Comparison of ENCODE assay signal across 8 cellular contexts in the genomic region with DNA sequence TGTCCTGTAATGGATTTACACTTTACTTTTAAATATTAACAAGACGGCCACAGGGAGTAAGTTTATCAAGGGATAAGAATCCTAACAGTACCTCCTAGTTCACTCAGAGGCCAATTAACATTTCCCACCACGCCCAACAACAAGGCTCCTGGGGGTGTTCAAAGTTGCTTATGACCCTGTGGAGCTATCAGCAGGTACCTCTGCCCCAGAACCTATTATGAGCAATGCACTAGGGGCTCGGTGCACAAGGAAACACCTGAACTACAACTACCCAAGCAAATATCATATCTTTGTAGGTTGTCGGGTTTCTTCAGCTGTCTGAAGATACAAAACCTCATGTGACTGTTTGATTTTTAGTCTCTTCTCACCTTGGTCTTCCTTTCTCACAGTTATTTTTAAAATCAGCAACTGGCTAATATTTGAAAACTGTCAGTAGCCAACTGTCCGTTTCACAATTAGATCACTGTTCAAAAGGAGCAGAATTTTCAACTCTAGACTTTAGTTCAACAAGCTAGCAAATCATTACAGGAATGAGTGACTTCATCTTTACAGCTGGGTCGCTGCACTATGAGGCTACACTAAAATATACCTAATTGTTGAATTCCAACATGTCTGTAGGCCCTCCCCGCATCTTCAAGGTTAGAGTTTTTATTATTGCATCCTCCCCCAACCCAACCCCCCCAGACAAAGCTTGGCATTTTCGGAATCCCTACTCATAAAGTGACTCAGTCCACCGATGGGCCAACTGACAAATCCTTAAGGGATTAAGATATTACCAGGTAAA. TPM values are rescaled to one million over a fixed set of nuclear protein-coding genes. Genes with fewer than 3 reads are reported as not detected.
DNase-seq lines count a peak whose midpoint lies in the region; ATAC-seq and TF ChIP-seq lines count a peak whose summit lies in the region.

No MANE protein-coding gene starts in this region.

- H3K79me2 ChIP-seq in OCI-LY7 (ENCODE audit: insufficient read depth, low read depth, low read length) = peaks cover 80% of the 10 kb centered on the region

- H2AFZ ChIP-seq in OCI-LY7 (ENCODE audit: low read length) = no peak overlapping the region

- CTCF ChIA-PET in OCI-LY7 (lab: Charles Lee; ENCODE audit: unreplicated experiment) = interaction anchor here (0.5 to 1.5 kb wide), 3 partner anchors 18 to 68 kb away, joined by 3 to 5 read pairs (median 4); no protein-coding TSS in a partner anchor

- peak overlapping the region; percentile 47 for H3K4me2 ChIP-seq in OCI-LY7 (ENCODE audit: low read length)

- no peaks in the 10 kb centered on the region; the same call in 1 of the 2 replicates for H3K36me3 ChIP-seq in OCI-LY7 (ENCODE audit: insufficient read depth, low read length)
- H3K36me3 ChIP-seq in mesodermal cell (ENCODE audit: control insufficient read depth, insufficient read depth, low read length) = no peaks in the 10 kb centered on the region

- BruUV-seq in OCI-LY7 (replicated peaks; lab: Mats Ljungman, UMichigan) = TSS peak; percentile 19

- ATAC-seq in HG02884 (IDR thresholded peaks at IDR 0.05; ENCODE audit: unreplicated experiment) = no peak
- ATAC-seq in HG03521 (IDR thresholded peaks at IDR 0.05; ENCODE audit: unreplicated experiment) = no peak
- no peak for ATAC-seq in Right ventricle myocardium inferior

- POLR2A ChIA-PET in OCI-LY7 (lab: Charles Lee) = interaction anchor here (0.5 to 2.0 kb wide), 10 partner anchors 10 to 591 kb away, joined by 3 to 12 read pairs (median 4); no protein-coding TSS in a partner anchor

- H3K4me3 ChIP-seq in GM08714 (ENCODE audit: low read length) (peak overlapping the region; percentile 35; the same call in 1 of the 2 replicates), OCI-LY7 (ENCODE audit: low read depth, low read length, poor library complexity, severe bottlenecking) (no peak overlapping the region), mesodermal cell (ENCODE audit: extremely low read depth, insufficient read depth, low read length, poor library complexity, severe bottlenecking) (no peak overlapping the region)

- no peaks in the 10 kb centered on the region; the same call in 1 of the 2 replicates for H4K20me1 ChIP-seq in OCI-LY7 (ENCODE audit: insufficient read depth, low read length)

- DNase-seq in HCEC 1CT (peak; percentile 6), OCI-LY7 (ENCODE audit: low spot score) (no peak), Right ventricle myocardium inferior (ENCODE audit: missing footprints) (no peak), iPS-NIHi11 (ENCODE audit: low spot score) (no peak)

- H3K9me2 ChIP-seq in OCI-LY7 (ENCODE audit: insufficient read depth, low read length) = no peaks in the 10 kb centered on the region

- TF ChIP-seq CTCF in OCI-LY7 (conservative IDR thresholded peaks at IDR 0.05; ENCODE audit: low read length) = no peak

- intact Hi-C loops in OCI-LY7 (cut with micrococcal nuclease; ENCODE audit: unreplicated experiment) (no loop called here), Right ventricle myocardium inferior (cut with DNase I) (no loop called here)

- WGBS in mesodermal cell (ENCODE audit: insufficient coverage in 2 of 2), 2 experiments = 96 to 100% methylated on average over 5 of the region's 9 CpGs

- H3K4me1 ChIP-seq in OCI-LY7 (ENCODE audit: insufficient read depth, low read length, poor library complexity, severe bottlenecking) (peaks cover 73% of the 10 kb centered on the region), mesodermal cell (ENCODE audit: control insufficient read depth, insufficient read depth, low read length, poor library complexity, severe bottlenecking) (peaks cover 31% of the 10 kb centered on the region)

- H3K9me3 ChIP-seq in OCI-LY7 (ENCODE audit: low read length) = no peaks in the 10 kb centered on the region
- no peaks in the 10 kb centered on the region for H3K9me3 ChIP-seq in mesodermal cell (ENCODE audit: control insufficient read depth, low read length)

- H3K27ac ChIP-seq in OCI-LY7 (ENCODE audit: low read depth, low read length, poor library complexity, severe bottlenecking) (no peak overlapping the region), mesodermal cell (ENCODE audit: low read depth, low read length, severe bottlenecking) (peak overlapping the region; percentile 20)

RNA-seq across cellular contexts. Expression of a gene that starts 38.1 kb away (rescaled TPM):
- total RNA-seq in OCI-LY7 (2014; rRNA removed; shearing (Covaris generic)) = 9.7 and 9.8 TPM in 2 replicates
- total RNA-seq in OCI-LY7 (2022) = 14.8 and 18.8 TPM in 2 replicates
- 30.3 TPM for polyA plus RNA-seq in mesodermal cell (2013, experiment 1 of 2)
- polyA plus RNA-seq in mesodermal cell (2013, experiment 2 of 2) = 25.8 TPM
- 44.0 TPM for total RNA-seq in Right ventricle myocardium inferior
